Comparison of ENCODE assay signal across 31 cellular contexts in genomic region chr6:108209738-108210137, GRCh38. TPM values are rescaled to one million over a fixed set of nuclear protein-coding genes. Genes with fewer than 3 reads are reported as not detected.
"Had no signal": no experiment of that assay in that cellular context is flagged by ENCODE, and none has a peak within 500 bp of the region (broad histone marks: within the 10 kb centered on the region; RNA-seq: fewer than 3 reads in every experiment).

No MANE protein-coding gene starts in this region.

- H3K27ac Mint-ChIP-seq: endodermal cell, progenitor cell of endocrine pancreas, type B pancreatic cell had no signal

- H3K27me3 ChIP-seq: heart left ventricle, pancreas, stomach, uterus had no signal

- H3K9me3 ChIP-seq: heart left ventricle, pancreas, stomach, thoracic aorta, uterus had no signal

- H3K4me1 ChIP-seq: uterus had no signal

- H3K9me3 Mint-ChIP-seq: endodermal cell, natural killer cell, neural crest cell, type B pancreatic cell had no signal

- DNase-seq: effector CD4-positive, alpha-beta T cell; endodermal cell; foreskin melanocyte; heart left ventricle; hippocampal formation; left colon; mammary epithelial cell; natural killer cell; nucleus accumbens; pancreas; stimulated activated CD4-positive, alpha-beta T cell treated with anti-CD3 and anti-CD28 coated beads, Interleukin-2, amount 100 ng/mL, for 24 hours; stimulated activated CD4-positive, alpha-beta T cell treated with anti-CD3 and anti-CD28 coated beads, Interleukin-4, amount 100 ng/mL, for 4 hours; stimulated activated naive CD4-positive, alpha-beta T cell; stomach; substantia nigra; uterus had no signal

- H3K36me3 ChIP-seq: thoracic aorta, uterus had no signal

- H3K27ac ChIP-seq: coronary artery, heart left ventricle, pancreas, stomach, thoracic aorta, uterus had no signal

- H3K27me3 Mint-ChIP-seq: progenitor cell of endocrine pancreas, type B pancreatic cell had no signal

- ATAC-seq: left colon, natural killer cell, pancreas, sciatic nerve had no signal

- H3K4me3 Mint-ChIP-seq: endodermal cell, natural killer cell, neural crest cell, type B pancreatic cell had no signal

- H3K4me3 ChIP-seq: coronary artery, heart left ventricle, pancreas, stomach, thoracic aorta, uterus had no signal

- H3K4me1 Mint-ChIP-seq: endodermal cell, neural crest cell had no signal

RNA-seq across cellular contexts. Expression of gene NR2E1, which starts 43.9 kb away (rescaled TPM):
- total RNA-seq: chondrocyte, dermis microvascular lymphatic vessel endothelial cell, endodermal cell, endothelial cell of umbilical vein, heart left ventricle, kidney epithelial cell, left colon, liver, mucosa of gallbladder, myocyte, natural killer cell, neural crest cell, progenitor cell of endocrine pancreas, renal cortical epithelial cell, sciatic nerve, skeletal muscle tissue, stomach, thoracic aorta, uterus had no signal
